ENCODE assay signal across 8 cellular contexts in the genomic region with DNA sequence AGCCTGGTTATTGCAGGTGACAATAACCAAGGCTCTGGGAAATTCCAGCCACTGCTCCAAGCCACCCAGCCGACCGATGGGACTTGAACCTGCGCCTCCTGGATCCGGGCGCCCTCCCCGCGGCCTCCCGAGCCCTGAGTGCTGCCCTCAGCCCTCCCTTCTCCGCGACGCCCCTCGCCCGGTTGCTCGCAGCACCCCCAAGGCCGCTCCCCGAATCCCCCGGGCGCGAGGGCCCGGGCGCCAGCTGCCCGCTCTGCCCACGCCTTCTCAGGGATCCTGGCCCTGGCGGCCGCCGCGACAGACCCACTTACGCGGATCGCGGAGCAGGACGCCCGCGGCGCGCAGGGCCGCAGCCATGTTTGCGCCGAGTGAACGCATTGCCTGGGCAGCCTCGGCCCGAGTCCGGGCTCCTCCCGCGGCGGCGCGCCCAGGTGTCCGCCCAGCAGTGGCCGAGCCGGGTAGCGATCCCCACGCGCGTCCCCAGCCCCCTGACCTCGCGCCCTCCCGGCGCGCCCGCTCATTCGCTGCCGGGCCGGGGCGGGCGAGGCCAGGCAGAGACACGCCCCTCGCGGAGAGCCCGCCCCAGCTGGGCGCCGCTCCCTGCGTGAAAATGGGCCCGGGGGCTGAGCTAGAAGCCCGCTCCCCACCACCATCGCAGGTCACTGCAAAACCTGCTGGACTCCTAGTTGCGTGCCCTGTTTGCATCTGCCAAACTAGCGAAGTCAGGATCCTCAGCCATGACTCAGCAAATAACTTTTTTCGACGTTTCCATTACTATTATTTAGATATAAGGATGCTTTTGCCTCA. TPM values are rescaled to one million over a fixed set of nuclear protein-coding genes. Genes with fewer than 3 reads are reported as not detected.
DNase-seq lines count a peak whose midpoint lies in the region; ATAC-seq and TF ChIP-seq lines count a peak whose summit lies in the region.

A gene with protein sequence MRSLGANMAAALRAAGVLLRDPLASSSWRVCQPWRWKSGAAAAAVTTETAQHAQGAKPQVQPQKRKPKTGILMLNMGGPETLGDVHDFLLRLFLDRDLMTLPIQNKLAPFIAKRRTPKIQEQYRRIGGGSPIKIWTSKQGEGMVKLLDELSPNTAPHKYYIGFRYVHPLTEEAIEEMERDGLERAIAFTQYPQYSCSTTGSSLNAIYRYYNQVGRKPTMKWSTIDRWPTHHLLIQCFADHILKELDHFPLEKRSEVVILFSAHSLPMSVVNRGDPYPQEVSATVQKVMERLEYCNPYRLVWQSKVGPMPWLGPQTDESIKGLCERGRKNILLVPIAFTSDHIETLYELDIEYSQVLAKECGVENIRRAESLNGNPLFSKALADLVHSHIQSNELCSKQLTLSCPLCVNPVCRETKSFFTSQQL (minus strand): TSS at position 460 of the 807 bp plus-strand sequence. CDS start 82 bp downstream, at position 378.

- POLR2A ChIA-PET in RWPE1 (lab: Yijun Ruan, JAX; ENCODE audit: low non-redundant PET): no interaction called here

- peak within 1 kb of the TSS; percentile 87 for H3K4me3 Mint-ChIP-seq in activated T-helper 2 cell treated with anti-CD3 and anti-CD28 coated beads, Interferon-gamma antibody, Interleukin-2, Interleukin-4, amounts not matched to agents 10 μg/mL and 5 μg/mL and 100 μg/mL, durations not matched to agents 14 hours and 24 hours and 36 hours (ENCODE audit: low read depth)
- H3K4me3 Mint-ChIP-seq in nephron: peak within 1 kb of the TSS; percentile 84 to 96 (median 89)
- H3K4me3 Mint-ChIP-seq in stimulated activated naive CD8-positive, alpha-beta T cell treated with anti-CD3 and anti-CD28 coated beads, Interleukin-15, Interleukin-2, amounts not matched to agents 100 ng/mL and 50 ng/mL, for 24 hours: peak within 1 kb of the TSS; percentile 88

- H3K4me1 Mint-ChIP-seq in activated T-helper 2 cell treated with anti-CD3 and anti-CD28 coated beads, Interferon-gamma antibody, Interleukin-2, Interleukin-4, amounts not matched to agents 10 μg/mL and 5 μg/mL and 100 μg/mL, durations not matched to agents 14 hours and 24 hours and 36 hours (ENCODE audit: low read depth): peaks cover 16% of the 10 kb centered on the region
- H3K4me1 Mint-ChIP-seq in nephron: peaks cover 20% of the 10 kb centered on the region
- peaks cover 31% of the 10 kb centered on the region for H3K4me1 Mint-ChIP-seq in stimulated activated naive CD8-positive, alpha-beta T cell treated with anti-CD3 and anti-CD28 coated beads, Interleukin-15, Interleukin-2, amounts not matched to agents 100 ng/mL and 50 ng/mL, for 24 hours (ENCODE audit: low read depth)

- DNase-seq in COR-L47 (lab: John Stamatoyannopoulos, UW): peak; percentile 62
- peak; percentile 2 for DNase-seq in HS-27A (ENCODE audit: low read depth)
- peak; percentile 35 for DNase-seq in RWPE1 (ENCODE audit: low spot score)
- peak; percentile 66 for DNase-seq in activated T-helper 2 cell treated with anti-CD3 and anti-CD28 coated beads, Interferon-gamma antibody, Interleukin-2, Interleukin-4, amounts not matched to agents 10 μg/mL and 5 μg/mL and 100 μg/mL, durations not matched to agents 14 hours and 24 hours and 36 hours (ENCODE audit: low spot score)
- DNase-seq in fibroblast of pulmonary artery (ENCODE audit: low read depth): peak; percentile 71

- no peaks in the 10 kb centered on the region for H3K9me3 Mint-ChIP-seq in activated T-helper 2 cell treated with anti-CD3 and anti-CD28 coated beads, Interferon-gamma antibody, Interleukin-2, Interleukin-4, amounts not matched to agents 10 μg/mL and 5 μg/mL and 100 μg/mL, durations not matched to agents 14 hours and 24 hours and 36 hours
- no peaks in the 10 kb centered on the region for H3K9me3 Mint-ChIP-seq in nephron
- H3K9me3 Mint-ChIP-seq in stimulated activated naive CD8-positive, alpha-beta T cell treated with anti-CD3 and anti-CD28 coated beads, Interleukin-15, Interleukin-2, amounts not matched to agents 100 ng/mL and 50 ng/mL, for 24 hours: no peaks in the 10 kb centered on the region

- peak; percentile 93 for ATAC-seq in GM19467 (IDR thresholded peaks at IDR 0.05; ENCODE audit: unreplicated experiment)

- intact Hi-C loops in activated T-helper 2 cell treated with anti-CD3 and anti-CD28 coated beads, Interferon-gamma antibody, Interleukin-2, Interleukin-4, amounts not matched to agents 10 μg/mL and 5 μg/mL and 100 μg/mL, durations not matched to agents 14 hours and 24 hours and 36 hours (cut with micrococcal nuclease): loop anchor here (1.0 to 10.0 kb wide), 2 partner anchors 35 to 932 kb away; partner anchors contain the start of genes NARS1 and WDR7

- CTCF ChIA-PET in RWPE1 (lab: Yijun Ruan, JAX): interaction anchor here (1.5 kb wide), 1 partner anchor 25 kb away, joined by 3 read pairs; no protein-coding TSS in a partner anchor

- no peaks in the 10 kb centered on the region for H3K27me3 Mint-ChIP-seq in activated T-helper 2 cell treated with anti-CD3 and anti-CD28 coated beads, Interferon-gamma antibody, Interleukin-2, Interleukin-4, amounts not matched to agents 10 μg/mL and 5 μg/mL and 100 μg/mL, durations not matched to agents 14 hours and 24 hours and 36 hours (ENCODE audit: low read depth)
- H3K27me3 Mint-ChIP-seq in nephron (ENCODE audit: low read depth): no peaks in the 10 kb centered on the region
- no peaks in the 10 kb centered on the region for H3K27me3 Mint-ChIP-seq in stimulated activated naive CD8-positive, alpha-beta T cell treated with anti-CD3 and anti-CD28 coated beads, Interleukin-15, Interleukin-2, amounts not matched to agents 100 ng/mL and 50 ng/mL, for 24 hours

- TF ChIP-seq CTCF in RWPE1 (conservative IDR thresholded peaks at IDR 0.05; ENCODE audit: low read depth) (no peak), fibroblast of pulmonary artery (IDR thresholded peaks at IDR 0.05; ENCODE audit: low read length, missing control alignments) (no peak), nephron (IDR thresholded peaks at IDR 0.05; ENCODE audit: unreplicated experiment in 3 of 3) (no peak)

- peak within 1 kb of the TSS; percentile 79 for H3K4me3 ChIP-seq in fibroblast of pulmonary artery (replicated peaks; ENCODE audit: low read depth, low read length)

- peaks cover 7% of the 10 kb centered on the region for H3K36me3 Mint-ChIP-seq in activated T-helper 2 cell treated with anti-CD3 and anti-CD28 coated beads, Interferon-gamma antibody, Interleukin-2, Interleukin-4, amounts not matched to agents 10 μg/mL and 5 μg/mL and 100 μg/mL, durations not matched to agents 14 hours and 24 hours and 36 hours (ENCODE audit: low read depth)
- peaks cover 9% of the 10 kb centered on the region for H3K36me3 Mint-ChIP-seq in nephron (ENCODE audit: low read depth)
- H3K36me3 Mint-ChIP-seq in stimulated activated naive CD8-positive, alpha-beta T cell treated with anti-CD3 and anti-CD28 coated beads, Interleukin-15, Interleukin-2, amounts not matched to agents 100 ng/mL and 50 ng/mL, for 24 hours (ENCODE audit: low read depth): peaks cover 6% of the 10 kb centered on the region

- H3K27ac Mint-ChIP-seq in activated T-helper 2 cell treated with anti-CD3 and anti-CD28 coated beads, Interferon-gamma antibody, Interleukin-2, Interleukin-4, amounts not matched to agents 10 μg/mL and 5 μg/mL and 100 μg/mL, durations not matched to agents 14 hours and 24 hours and 36 hours: peak within 1 kb of the TSS; percentile 67
- peak within 1 kb of the TSS; percentile 34 to 94 (median 86) for H3K27ac Mint-ChIP-seq in nephron
- peak within 1 kb of the TSS; percentile 83 for H3K27ac Mint-ChIP-seq in stimulated activated naive CD8-positive, alpha-beta T cell treated with anti-CD3 and anti-CD28 coated beads, Interleukin-15, Interleukin-2, amounts not matched to agents 100 ng/mL and 50 ng/mL, for 24 hours

- H3K27ac ChIP-seq in RWPE1: peak within 1 kb of the TSS; percentile 89

RNA-seq across cellular contexts. Expression of the gene that starts here (rescaled TPM):
- total RNA-seq in activated T-helper 2 cell treated with anti-CD3 and anti-CD28 coated beads, Interferon-gamma antibody, Interleukin-2, Interleukin-4, amounts not matched to agents 10 μg/mL and 5 μg/mL and 100 μg/mL, durations not matched to agents 14 hours and 24 hours and 36 hours: 17.4 and 21.9 TPM in 2 replicates

Comparison
In these comparisons a context has a peak if more than half of its experiments do, and no peak if none do; other contexts are left out.
1. Peak in every context shown above with its lines: DNase-seq, ATAC-seq, H3K4me3 ChIP-seq and H3K27ac ChIP-seq.
2. DNase-seq: peak in every context shown above with its lines; median percentile 71 in fibroblast of pulmonary artery; 66 in activated T-helper 2 cell treated with anti-CD3 and anti-CD28 coated beads, Interferon-gamma antibody, Interleukin-2, Interleukin-4, amounts not matched to agents 10 μg/mL and 5 μg/mL and 100 μg/mL, durations not matched to agents 14 hours and 24 hours and 36 hours; 62 in COR-L47; 35 in RWPE1; 2 in HS-27A.